6 cellular contexts compared by ENCODE assay signal in the genomic region with DNA sequence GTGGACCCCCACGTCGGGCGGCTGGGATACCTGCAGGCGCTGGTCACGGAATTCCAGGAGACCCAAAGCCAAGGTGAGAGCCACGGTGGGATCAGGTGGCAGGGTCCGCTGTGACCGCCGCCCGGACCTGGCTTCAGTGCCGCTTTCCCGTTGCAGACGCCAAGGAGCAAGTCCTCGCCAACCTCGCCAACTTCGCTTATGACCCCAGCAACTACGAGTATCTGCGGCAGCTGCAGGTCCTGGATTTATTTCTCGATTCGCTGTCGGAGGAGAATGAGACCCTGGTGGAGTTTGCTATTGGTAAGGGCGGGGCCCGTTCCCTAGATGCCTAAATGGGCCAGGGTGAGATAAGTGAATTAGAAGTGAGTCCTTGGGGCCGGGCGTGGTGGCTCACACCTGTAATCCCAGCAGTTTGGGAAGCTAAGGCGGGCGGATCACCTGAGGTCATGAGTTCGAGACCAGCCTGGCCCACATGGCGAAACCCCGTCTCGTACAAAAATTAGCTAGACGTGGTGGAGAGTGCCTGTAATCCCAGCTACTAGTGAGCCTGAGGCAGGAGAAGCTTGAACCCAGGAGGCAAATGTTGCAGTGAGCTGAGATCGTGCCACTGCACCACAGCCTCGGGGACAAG. TPM values are rescaled to one million over a fixed set of nuclear protein-coding genes. Genes with fewer than 3 reads are reported as not detected.
DNase-seq lines count a peak whose midpoint lies in the region.

No MANE protein-coding gene starts in this region.

- H3K36me3 Mint-ChIP-seq in activated naive CD8-positive, alpha-beta T cell treated with anti-CD3 and anti-CD28 coated beads for 36 hours: peaks cover 17% of the 10 kb centered on the region

- H3K27ac ChIP-seq in HUES48 (ENCODE audit: low read depth, low read length) (no peak overlapping the region), mucosa of rectum (ENCODE audit: low read depth in 2 of 2, low read length in 2 of 2) (peak overlapping the region; percentile 71 to 76)

- no peaks in the 10 kb centered on the region for H3K27me3 Mint-ChIP-seq in activated naive CD8-positive, alpha-beta T cell treated with anti-CD3 and anti-CD28 coated beads for 36 hours

- H3K9me3 Mint-ChIP-seq in activated naive CD8-positive, alpha-beta T cell treated with anti-CD3 and anti-CD28 coated beads for 36 hours: no peaks in the 10 kb centered on the region

- peak overlapping the region; percentile 93 for H3K4me3 ChIP-seq in HUES48 (ENCODE audit: low read depth, low read length)
- peak overlapping the region; percentile 85 to 94 for H3K4me3 ChIP-seq in mucosa of rectum (ENCODE audit: low read length in 2 of 2)

- H3K4me1 ChIP-seq in HUES48 (ENCODE audit: control insufficient read depth, insufficient read depth, low read length) (peaks cover 13% of the 10 kb centered on the region), mucosa of rectum (ENCODE audit: control insufficient read depth in 2 of 2, insufficient read depth in 2 of 2, low read length in 2 of 2) (peaks cover 23 to 25% of the 10 kb centered on the region in 2 donors)

- DNase-seq in activated naive CD8-positive, alpha-beta T cell treated with anti-CD3 and anti-CD28 coated beads for 36 hours: peak; percentile 9
- DNase-seq in anterior cingulate cortex (lab: John Stamatoyannopoulos, UW) (no peak), SW 1271 (lab: John Stamatoyannopoulos, UW) (no peak)
- no peak for DNase-seq in stimulated activated CD4-positive, alpha-beta T cell treated with anti-CD3 and anti-CD28 coated beads, Interleukin-4, amount 100 ng/mL, for 4 hours

- H3K27me3 ChIP-seq in HUES48 (ENCODE audit: control insufficient read depth, insufficient read depth, low read length) (peaks cover 3% of the 10 kb centered on the region; the same call in 1 of the 2 replicates), mucosa of rectum (ENCODE audit: control insufficient read depth in 2 of 2, insufficient read depth in 2 of 2, low read length in 2 of 2) (no peaks in the 10 kb centered on the region)

- peaks cover 33% of the 10 kb centered on the region for H3K4me1 Mint-ChIP-seq in activated naive CD8-positive, alpha-beta T cell treated with anti-CD3 and anti-CD28 coated beads for 36 hours

- H3K4me3 Mint-ChIP-seq in activated naive CD8-positive, alpha-beta T cell treated with anti-CD3 and anti-CD28 coated beads for 36 hours: peak overlapping the region; percentile 89

- H3K9ac ChIP-seq in HUES48 (ENCODE audit: low read depth, low read length) (peak overlapping the region; percentile 4; the same call in 1 of the 2 replicates), mucosa of rectum (ENCODE audit: low read depth in 1 of 2, low read length in 2 of 2) (peak overlapping the region; percentile 84 to 89)

- H3K36me3 ChIP-seq in HUES48 (ENCODE audit: control insufficient read depth, insufficient read depth, low read length): no peaks in the 10 kb centered on the region
- H3K36me3 ChIP-seq in mucosa of rectum (ENCODE audit: control insufficient read depth in 2 of 2, insufficient read depth in 2 of 2, low read length in 2 of 2): peaks cover 0 to 2% of the 10 kb centered on the region in 2 donors

- H3K27ac Mint-ChIP-seq in activated naive CD8-positive, alpha-beta T cell treated with anti-CD3 and anti-CD28 coated beads for 36 hours: peak overlapping the region; percentile 74

- no peaks in the 10 kb centered on the region for H3K9me3 ChIP-seq in HUES48 (ENCODE audit: control insufficient read depth, insufficient read depth, low read length)
- H3K9me3 ChIP-seq in mucosa of rectum (ENCODE audit: control insufficient read depth in 2 of 2, low read length in 2 of 2): no peaks in the 10 kb centered on the region

RNA-seq across cellular contexts. Expression of a gene that starts 0.7 kb away (rescaled TPM):
- total RNA-seq in activated naive CD8-positive, alpha-beta T cell treated with anti-CD3 and anti-CD28 coated beads for 36 hours: 1 to 10 TPM; 6.5 to 6.6 TPM

RNA-seq across cellular contexts. Expression of a gene that starts 21.1 kb away (rescaled TPM):
- total RNA-seq in activated naive CD8-positive, alpha-beta T cell treated with anti-CD3 and anti-CD28 coated beads for 36 hours: 10 to 100 TPM; 71.2 to 74.8 TPM

RNA-seq across cellular contexts. Expression of a gene that starts 22.7 kb away (rescaled TPM):
- total RNA-seq in activated naive CD8-positive, alpha-beta T cell treated with anti-CD3 and anti-CD28 coated beads for 36 hours: 1 to 10 TPM; 2.1 TPM

RNA-seq across cellular contexts. Expression of a gene that starts 43.9 kb away (rescaled TPM):
- 100 to 1,000 TPM; 245 to 250 TPM for total RNA-seq in activated naive CD8-positive, alpha-beta T cell treated with anti-CD3 and anti-CD28 coated beads for 36 hours
